15 cellular contexts compared by ENCODE assay signal in the genomic region with DNA sequence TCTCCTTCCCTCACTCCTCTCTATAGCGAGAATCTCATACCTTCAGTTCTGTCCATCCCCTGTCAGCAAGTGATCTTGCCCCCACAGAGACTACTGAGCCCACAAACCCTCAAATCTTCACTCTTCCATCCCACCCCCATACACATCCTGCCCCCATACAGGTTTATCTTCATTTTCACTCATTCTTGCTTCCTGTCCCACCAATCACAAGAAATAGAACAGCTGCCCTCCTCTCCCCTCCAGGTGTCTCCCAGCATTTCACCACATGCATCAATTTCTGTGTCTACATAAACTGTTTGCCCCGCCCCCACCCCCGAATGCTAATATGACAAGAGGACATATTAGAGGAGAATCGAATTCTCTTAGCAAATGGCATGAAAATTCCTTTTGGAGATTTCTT. TPM values are rescaled to one million over a fixed set of nuclear protein-coding genes. Genes with fewer than 3 reads are reported as not detected.
DNase-seq lines count a peak whose midpoint lies in the region; ATAC-seq and TF ChIP-seq lines count a peak whose summit lies in the region.
"Had no signal": no experiment of that assay in that cellular context is flagged by ENCODE, and none has a peak within 500 bp of the region (broad histone marks: within the 10 kb centered on the region; RNA-seq: fewer than 3 reads in every experiment).

No MANE protein-coding gene starts in this region.

- H4K20me1 ChIP-seq in GM23338 (replicated peaks; ENCODE audit: insufficient read depth) = no peaks in the 10 kb centered on the region
- H4K20me1 ChIP-seq: BLaER1 had no signal

- peaks cover 5% of the 10 kb centered on the region; the same call in 1 of the 2 replicates for H3K4me1 ChIP-seq in GM23338 (ENCODE audit: insufficient read depth)

- H3K9me3 Mint-ChIP-seq in Calu3 (ENCODE audit: low read depth, unreplicated experiment) = no peaks in the 10 kb centered on the region
- no peaks in the 10 kb centered on the region for H3K9me3 Mint-ChIP-seq in activated CD4-positive, alpha-beta memory T cell treated with anti-CD3 and anti-CD28 coated beads for 36 hours
- no peaks in the 10 kb centered on the region for H3K9me3 Mint-ChIP-seq in immature natural killer cell
- H3K9me3 Mint-ChIP-seq in GM23338 = no peaks in the 10 kb centered on the region
- H3K9me3 Mint-ChIP-seq: type B pancreatic cell had no signal

- H3K4me3 Mint-ChIP-seq in Calu3 (ENCODE audit: low read depth, unreplicated experiment) = peak overlapping the region; percentile 1
- H3K4me3 Mint-ChIP-seq in activated CD4-positive, alpha-beta memory T cell treated with anti-CD3 and anti-CD28 coated beads for 36 hours = peak overlapping the region; percentile 58
- peak overlapping the region in 3 of 5 donors; percentile 14 to 70 (median 44) for H3K4me3 Mint-ChIP-seq in immature natural killer cell
- H3K4me3 Mint-ChIP-seq in GM23338 = no peak overlapping the region

- no peaks in the 10 kb centered on the region for H3K79me2 ChIP-seq in GM23338 (replicated peaks; ENCODE audit: insufficient read depth)

- H3K27ac Mint-ChIP-seq in Calu3 (ENCODE audit: unreplicated experiment) = no peak overlapping the region
- no peak overlapping the region for H3K27ac Mint-ChIP-seq in activated CD4-positive, alpha-beta memory T cell treated with anti-CD3 and anti-CD28 coated beads for 36 hours
- no peak overlapping the region for H3K27ac Mint-ChIP-seq in immature natural killer cell
- no peak overlapping the region for H3K27ac Mint-ChIP-seq in GM23338

- H3K4me2 ChIP-seq in GM23338 = no peak overlapping the region

- no peak overlapping the region for H3K27ac ChIP-seq in GM23338 (ENCODE audit: low read depth)
- H3K27ac ChIP-seq: 22Rv1, BLaER1, lower lobe of right lung had no signal

- TF ChIP-seq CTCF in Calu3 (IDR thresholded peaks at IDR 0.05; ENCODE audit: unreplicated experiment) (no peak), GM23338 (conservative IDR thresholded peaks at IDR 0.05; ENCODE audit: low read depth in 2 of 2) (no peak)

- H3K9me2 ChIP-seq in GM23338 (ENCODE audit: insufficient read depth) = peaks cover 5% of the 10 kb centered on the region

- H3K4me3 ChIP-seq in GM23338 = no peak overlapping the region
- H3K4me3 ChIP-seq: BLaER1, HAP-1 had no signal

- ATAC-seq in GM23338 = no peak

- CTCF ChIA-PET in Calu3 (lab: Charles Lee) = interaction anchor here (1.2 to 2.3 kb wide), 14 partner anchors 9 to 675 kb away, joined by 3 to 65 read pairs (median 8); a partner anchor contains a TSS
- CTCF ChIA-PET in activated CD4-positive, alpha-beta memory T cell treated with anti-CD3 and anti-CD28 coated beads for 36 hours (lab: Charles Lee) = interaction anchor here (0.6 to 3.1 kb wide), 20 partner anchors 8 to 779 kb away, joined by 3 to 65 read pairs (median 4); a partner anchor contains a TSS

- no peaks in the 10 kb centered on the region for H3K27me3 ChIP-seq in GM23338 (ENCODE audit: insufficient read depth)
- H3K27me3 ChIP-seq: BLaER1, dorsolateral prefrontal cortex had no signal

- POLR2A ChIA-PET in activated CD4-positive, alpha-beta memory T cell treated with anti-CD3 and anti-CD28 coated beads for 36 hours (lab: Charles Lee) = no interaction called here

- no TSS peak for BruUV-seq in Calu3 (replicated peaks; lab: Mats Ljungman, UMichigan)

- no peaks in the 10 kb centered on the region for H3F3A ChIP-seq in GM23338 (replicated peaks; ENCODE audit: low read depth)

- H3K4me1 Mint-ChIP-seq in Calu3 (ENCODE audit: low read depth, unreplicated experiment) (peaks cover 36% of the 10 kb centered on the region), immature natural killer cell (peaks cover 3 to 11% of the 10 kb centered on the region in 2 donors), GM23338 (peaks cover 16% of the 10 kb centered on the region; the same call in 2 of the 3 replicates)
- H3K4me1 Mint-ChIP-seq in activated CD4-positive, alpha-beta memory T cell treated with anti-CD3 and anti-CD28 coated beads for 36 hours (ENCODE audit: low read depth) = peaks cover 12% of the 10 kb centered on the region

- intact Hi-C loops in Calu3 (cut with micrococcal nuclease; ENCODE audit: unreplicated experiment) = loop anchor here (5.0 kb wide), 2 partner anchors 668 to 718 kb away; no protein-coding TSS in a partner anchor
- intact Hi-C loops in activated CD4-positive, alpha-beta memory T cell treated with anti-CD3 and anti-CD28 coated beads for 36 hours (cut with micrococcal nuclease) = no loop called here

- DNase-seq in NCI-H146 (lab: John Stamatoyannopoulos, UW) (peak; percentile 62), NCI-H146 treated with DMSO at 0.1 percent for 48 hours (lab: John Stamatoyannopoulos, UW; ENCODE audit: unreplicated experiment) (no peak), Calu3 (no peak), immature natural killer cell (no peak), medulla oblongata (ENCODE audit: extremely low spot score) (no peak), GM23338 (ENCODE audit: low spot score) (no peak), NCI-H1694 treated with DMSO at 0.1 percent for 48 hours (lab: John Stamatoyannopoulos, UW) (no peak)
- no peak for DNase-seq in activated CD4-positive, alpha-beta memory T cell treated with anti-CD3 and anti-CD28 coated beads for 36 hours
- DNase-seq: activated CD4-positive, alpha-beta T cell treated with anti-CD3 and anti-CD28 coated beads, Interleukin-2, amount 50 U/mL, for 4 hours; lower lobe of right lung had no signal

- no peaks in the 10 kb centered on the region for H3K36me3 ChIP-seq in GM23338 (ENCODE audit: insufficient read depth)
- H3K36me3 ChIP-seq: BLaER1, HAP-1, lower lobe of right lung had no signal

- H3K36me3 Mint-ChIP-seq in Calu3 (ENCODE audit: insufficient read depth, unreplicated experiment) (no peaks in the 10 kb centered on the region), immature natural killer cell (no peaks in the 10 kb centered on the region), GM23338 (ENCODE audit: low read depth) (no peaks in the 10 kb centered on the region)
- H3K36me3 Mint-ChIP-seq in activated CD4-positive, alpha-beta memory T cell treated with anti-CD3 and anti-CD28 coated beads for 36 hours = no peaks in the 10 kb centered on the region
- H3K36me3 Mint-ChIP-seq: type B pancreatic cell had no signal

- H3K27me3 Mint-ChIP-seq in Calu3 (ENCODE audit: unreplicated experiment) (no peaks in the 10 kb centered on the region), immature natural killer cell (ENCODE audit: low read depth in 3 of 3) (peaks cover 4 to 5% (median 5%) of the 10 kb centered on the region in 3 donors), GM23338 (ENCODE audit: insufficient read depth, low read depth, poor library complexity) (peaks cover 2% of the 10 kb centered on the region)
- H3K27me3 Mint-ChIP-seq in activated CD4-positive, alpha-beta memory T cell treated with anti-CD3 and anti-CD28 coated beads for 36 hours = peaks cover 2% of the 10 kb centered on the region

- H2AFZ ChIP-seq in GM23338 = no peak overlapping the region

TF ChIP-seq in GM23338, 12 proteins besides CTCF, POLR2A, EP300 and RAD21:
- TF ChIP-seq CREB1 (CRISPR knock-in tag; IDR thresholded peaks at IDR 0.05; ENCODE audit: low read depth) (no peak), EZH2 (IDR thresholded peaks at IDR 0.05; ENCODE audit: low read depth, unreplicated experiment) (no peak), ZNF114 (CRISPR knock-in tag; IDR thresholded peaks at IDR 0.05) (no peak)

RNA-seq across cellular contexts. Expression of a gene that starts 54.9 kb away (rescaled TPM):
- 88.4 and 92.4 TPM in 2 replicates for total RNA-seq in Calu3 (2022)
- 1 to 10 TPM; 2.4 to 2.7 TPM for total RNA-seq in activated CD4-positive, alpha-beta memory T cell treated with anti-CD3 and anti-CD28 coated beads for 36 hours
- polyA plus RNA-seq in immature natural killer cell = under 1 TPM in 1 of 3 donors, not detected in 2; 0.12 TPM
- total RNA-seq in GM23338 (2014; rRNA removed; shearing (Covaris generic)) = 38.2 and 43.2 TPM in 2 replicates
- 64.2 and 66.9 TPM in 2 replicates for polyA plus RNA-seq in GM23338 (2016; fragmentation: Nextera tagmentation; extraction: Ambion mirVana)

Comparison
In these comparisons a context has a peak if more than half of its experiments do, and no peak if none do; other contexts are left out.
1. RNA of a gene that starts 54.9 kb away (total RNA-seq): 88.4 to 92.4 TPM in Calu3 and 38.2 to 43.2 TPM in GM23338; 2.4 to 2.7 TPM in activated CD4-positive, alpha-beta memory T cell treated with anti-CD3 and anti-CD28 coated beads for 36 hours; every median in the first group is over 10 times any median in the second.